In genomic region chr7:82605247-82605864, GRCh38 we compare ENCODE assay signal across 8 cellular contexts.
DNase-seq lines count a peak whose midpoint lies in the region; ATAC-seq and TF ChIP-seq lines count a peak whose summit lies in the region.

No MANE protein-coding gene starts in this region.

- no peaks in the 10 kb centered on the region for H3K36me3 ChIP-seq in PC-3 (ENCODE audit: low read depth, low read length)
- H3K36me3 ChIP-seq in osteoblast (ENCODE audit: insufficient read depth, low read length): no peaks in the 10 kb centered on the region

- no peaks in the 10 kb centered on the region for H3K4me1 ChIP-seq in PC-3 (ENCODE audit: insufficient read depth, low read length)
- no peaks in the 10 kb centered on the region for H3K4me1 ChIP-seq in osteoblast (ENCODE audit: insufficient read depth, low read length)

- ATAC-seq in GM18499 (IDR thresholded peaks at IDR 0.05; ENCODE audit: insufficient read depth, unreplicated experiment) (peak; percentile 49), PC-3 (no peak), HG03095 (IDR thresholded peaks at IDR 0.05; ENCODE audit: unreplicated experiment) (no peak)

- no peaks in the 10 kb centered on the region for H3K9me2 ChIP-seq in PC-3 (replicated peaks; ENCODE audit: low read length)

- H3K27me3 ChIP-seq in PC-3 (ENCODE audit: low read length) (no peaks in the 10 kb centered on the region; the same call in 1 of the 2 replicates), osteoblast (ENCODE audit: insufficient read depth, low read length) (no peaks in the 10 kb centered on the region)

- no peak overlapping the region for H3K27ac ChIP-seq in PC-3 (ENCODE audit: low read length)
- H3K27ac ChIP-seq in osteoblast (ENCODE audit: low read depth, low read length): no peak overlapping the region

- BruUV-seq in PC-3 (replicated peaks; lab: Mats Ljungman, UMichigan): no TSS peak

- no peaks in the 10 kb centered on the region for H3K4me1 Mint-ChIP-seq in endothelial cell (ENCODE audit: unreplicated experiment)

- H4K20me1 ChIP-seq in PC-3 (ENCODE audit: low read length) (no peaks in the 10 kb centered on the region), osteoblast (ENCODE audit: insufficient read depth, low read length) (no peaks in the 10 kb centered on the region)

- TF ChIP-seq CTCF in PC-3 (conservative IDR thresholded peaks at IDR 0.05; ENCODE audit: low read depth, low read length) (peak; percentile 82), endothelial cell (IDR thresholded peaks at IDR 0.05; ENCODE audit: unreplicated experiment) (peak; percentile 91), osteoblast (IDR thresholded peaks at IDR 0.05; ENCODE audit: extremely low read depth, low read depth, low read length) (peak; percentile 78)

- no peaks in the 10 kb centered on the region for H3K27me3 Mint-ChIP-seq in endothelial cell (ENCODE audit: unreplicated experiment)

- no peak overlapping the region for H3K27ac Mint-ChIP-seq in endothelial cell (ENCODE audit: unreplicated experiment)

- H3K9me3 Mint-ChIP-seq in endothelial cell (ENCODE audit: unreplicated experiment): no peaks in the 10 kb centered on the region

- POLR2A ChIA-PET in PC-3 (lab: Charles Lee; ENCODE audit: unreplicated experiment): no interaction called here

- DNase-seq in AML-193 (lab: John Stamatoyannopoulos, UW) (peak; percentile 49 to 62), LHCN-M2 (ENCODE audit: low read depth) (peak; percentile 53), PC-3 (peak; percentile 59), endothelial cell (ENCODE audit: low spot score) (peak; percentile 44), osteoblast (ENCODE audit: insufficient read length, low spot score, missing footprints) (peak; percentile 47), ureter (ENCODE audit: low spot score) (no peak)

- no peak overlapping the region for H3K9ac ChIP-seq in PC-3 (ENCODE audit: low read length)

- H3F3A ChIP-seq in PC-3 (ENCODE audit: low read length, unreplicated experiment): no peaks in the 10 kb centered on the region

- H3K4me3 ChIP-seq in PC-3 (ENCODE audit: low read length): no peak overlapping the region
- no peak overlapping the region for H3K4me3 ChIP-seq in osteoblast (ENCODE audit: insufficient read depth, low read length)

- intact Hi-C loops in PC-3 (cut with micrococcal nuclease): loop anchor here (1.0 to 10.0 kb wide), 6 partner anchors 33 to 1111 kb away; no protein-coding TSS in a partner anchor

- H3K36me3 Mint-ChIP-seq in endothelial cell (ENCODE audit: low read depth, unreplicated experiment): no peaks in the 10 kb centered on the region

- CTCF ChIA-PET in PC-3 (lab: Charles Lee): interaction anchor here (0.6 to 1.0 kb wide), 2 partner anchors 128 to 371 kb away, joined by 3 to 6 read pairs; no protein-coding TSS in a partner anchor

- H3K9me3 ChIP-seq in PC-3 (ENCODE audit: low read length) (no peaks in the 10 kb centered on the region), osteoblast (ENCODE audit: low read depth, low read length) (no peaks in the 10 kb centered on the region)

- H3K79me2 ChIP-seq in PC-3 (ENCODE audit: low read length) (no peaks in the 10 kb centered on the region), osteoblast (ENCODE audit: insufficient read depth, low read length) (no peaks in the 10 kb centered on the region)

- H3K4me2 ChIP-seq in PC-3 (ENCODE audit: low read length) (no peak overlapping the region), osteoblast (ENCODE audit: insufficient read depth, low read length) (no peak overlapping the region)

- H2AFZ ChIP-seq in PC-3 (ENCODE audit: low read length) (no peak overlapping the region), osteoblast (ENCODE audit: low read length) (no peak overlapping the region)

- H3K4me3 Mint-ChIP-seq in endothelial cell (ENCODE audit: unreplicated experiment): no peak overlapping the region
